12 cellular contexts compared by ENCODE assay signal in the genomic region with DNA sequence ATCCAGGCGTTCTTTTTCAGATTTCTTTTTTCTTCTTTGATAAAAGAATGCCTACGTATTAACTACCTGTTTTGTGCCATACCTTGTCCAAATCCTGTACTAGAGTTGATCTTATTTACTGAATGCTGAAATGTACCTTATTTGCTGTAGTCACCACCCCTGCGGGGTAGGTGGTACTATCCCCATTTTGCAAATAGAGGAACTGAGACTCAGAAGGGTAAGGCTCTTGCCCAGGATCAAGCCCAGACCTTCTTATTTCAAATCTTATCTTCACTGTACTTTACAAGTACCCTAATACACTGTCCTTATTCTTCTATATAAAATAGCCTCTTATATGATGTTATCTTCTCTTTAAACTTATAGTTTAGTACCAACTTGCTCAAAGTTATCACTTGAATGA.
DNase-seq lines count a peak whose midpoint lies in the region; ATAC-seq and TF ChIP-seq lines count a peak whose summit lies in the region.
"Had no signal": no experiment of that assay in that cellular context is flagged by ENCODE, and none has a peak within 500 bp of the region (broad histone marks: within the 10 kb centered on the region; RNA-seq: fewer than 3 reads in every experiment).

No MANE protein-coding gene starts in this region.

- H3K9me3 ChIP-seq in upper lobe of right lung, result no peaks in the 10 kb centered on the region

- no TSS peak for BruUV-seq in Calu3 (replicated peaks; lab: Mats Ljungman, UMichigan)

- CTCF ChIA-PET in Calu3 (lab: Charles Lee), result no interaction called here

- peaks cover 5% of the 10 kb centered on the region for H3K4me1 Mint-ChIP-seq in Calu3 (ENCODE audit: low read depth, unreplicated experiment)

- intact Hi-C loops in Calu3 (cut with micrococcal nuclease; ENCODE audit: unreplicated experiment), result no loop called here
- intact Hi-C loops in upper lobe of right lung (cut with DNase I), result no loop called here

- peaks cover 30% of the 10 kb centered on the region for H3K27me3 Mint-ChIP-seq in Calu3 (ENCODE audit: unreplicated experiment)

- TF ChIP-seq CTCF in Calu3 (IDR thresholded peaks at IDR 0.05; ENCODE audit: unreplicated experiment) (no peak), upper lobe of right lung (IDR thresholded peaks at IDR 0.05) (no peak)

- no peaks in the 10 kb centered on the region for H3K27me3 ChIP-seq in upper lobe of right lung

- H3K4me3 Mint-ChIP-seq in Calu3 (ENCODE audit: low read depth, unreplicated experiment), result no peak overlapping the region

- no peak for DNase-seq in Calu3
- DNase-seq in NOMO-1 treated with DMSO at 0.1 percent for 48 hours (lab: John Stamatoyannopoulos, UW; ENCODE audit: unreplicated experiment), result peak; percentile 63
- no peak for DNase-seq in upper lobe of right lung
- no peak for DNase-seq in NCI-H1092 treated with DMSO at 0.1 percent for 48 hours (lab: John Stamatoyannopoulos, UW)
- no peak for DNase-seq in stimulated activated CD4-positive, alpha-beta T cell treated with anti-CD3 and anti-CD28 coated beads, Interleukin-2, amount 100 ng/mL, for 24 hours
- no peak for DNase-seq in activated CD8-positive, alpha-beta memory T cell treated with anti-CD3 and anti-CD28 coated beads for 24 hours
- DNase-seq: activated naive CD4-positive, alpha-beta T cell; KG1 had no signal

- H3K27ac Mint-ChIP-seq in Calu3 (ENCODE audit: unreplicated experiment), result peak overlapping the region; percentile 7

- no peak overlapping the region for H3K27ac ChIP-seq in upper lobe of right lung
- H3K27ac ChIP-seq: C4-2B, VCaP had no signal

- H3K4me1 ChIP-seq in upper lobe of right lung, result peaks cover 25% of the 10 kb centered on the region

- no peaks in the 10 kb centered on the region for H3K36me3 ChIP-seq in upper lobe of right lung

- peak; percentile 87 for ATAC-seq in GM19455 (IDR thresholded peaks at IDR 0.05; ENCODE audit: unreplicated experiment)
- ATAC-seq in HG02970 (IDR thresholded peaks at IDR 0.05; ENCODE audit: low FRiP score, unreplicated experiment), result peak; percentile 44
- ATAC-seq in upper lobe of right lung, result no peak

- H3K36me3 Mint-ChIP-seq in Calu3 (ENCODE audit: insufficient read depth, unreplicated experiment), result no peaks in the 10 kb centered on the region

- H3K9me3 Mint-ChIP-seq in Calu3 (ENCODE audit: low read depth, unreplicated experiment), result no peaks in the 10 kb centered on the region

- no peak overlapping the region for H3K4me3 ChIP-seq in upper lobe of right lung
